In genomic region chr2:219684721-219685689, GRCh38 we compare ENCODE assay signal across 8 cellular contexts. TPM values are rescaled to one million over a fixed set of nuclear protein-coding genes. Genes with fewer than 3 reads are reported as not detected.
A peak's percentile ranks its signal among the peaks of the same experiment; 100 is the strongest.
DNase-seq lines count a peak whose midpoint lies in the region; ATAC-seq, FAIRE-seq and TF ChIP-seq lines count a peak whose summit lies in the region.

No MANE protein-coding gene starts in this region.

- peak; percentile 99 for ATAC-seq in GM21526 (IDR thresholded peaks at IDR 0.05; ENCODE audit: low FRiP score, unreplicated experiment)
- ATAC-seq in RWPE2 (ENCODE audit: low read depth) = peak; percentile 90
- ATAC-seq in K562 = peak; percentile 95

- no peaks in the 10 kb centered on the region for H3K27me3 ChIP-seq in RWPE2 (ENCODE audit: insufficient read depth, poor library complexity, severe bottlenecking)
- no peaks in the 10 kb centered on the region for H3K27me3 ChIP-seq in K562 (ENCODE audit: control insufficient read depth in 2 of 2, insufficient read depth in 2 of 2, low read length in 2 of 2)
- H3K27me3 ChIP-seq in kidney epithelial cell (ENCODE audit: control insufficient read depth, insufficient read depth, low read length) = no peaks in the 10 kb centered on the region

- TF ChIP-seq RAD21 in K562 (CRISPR knock-in tag; conservative IDR thresholded peaks at IDR 0.05 in 1 of 2, IDR thresholded peaks at IDR 0.05 in 1 of 2) = no peak

- CTCF ChIA-PET in K562 (lab: Yijun Ruan, JAX; ENCODE audit: low intra/inter-chr PET ratio) = no interaction called here

- peak; percentile 83 for FAIRE-seq in K562 (lab: Jason Lieb, UNC)

- POLR2A ChIA-PET in K562 (lab: Yijun Ruan, JAX) = no interaction called here

- H3K36me3 ChIP-seq in RWPE2 (ENCODE audit: low read depth) (no peaks in the 10 kb centered on the region), K562 (ENCODE audit: control insufficient read depth, insufficient read depth, low read length) (no peaks in the 10 kb centered on the region), kidney epithelial cell (ENCODE audit: control insufficient read depth, insufficient read depth, low read length) (no peaks in the 10 kb centered on the region)

- DNase-seq in DMS53 (lab: John Stamatoyannopoulos, UW) (peak; percentile 90), HT1080 (ENCODE audit: low read depth) (peak; percentile 84), RWPE2 (ENCODE audit: low spot score) (peak; percentile 94), K562 (ENCODE audit: extremely low read depth in 1 of 4, low spot score in 3 of 4) (peak; percentile 49 to 73 (median 56)), kidney epithelial cell (ENCODE audit: low read depth) (no peak), activated gamma-delta T cell (lab: John Stamatoyannopoulos, UW) (no peak)
- DNase-seq in stimulated activated CD4-positive, alpha-beta T cell treated with anti-CD3 and anti-CD28 coated beads, Interleukin-4, amount 100 ng/mL, for 4 hours = peak; percentile 47 to 63

- TF ChIP-seq POLR2A in K562 (conservative IDR thresholded peaks at IDR 0.05) = peak; percentile 66

- H3K27ac ChIP-seq in RWPE2 (ENCODE audit: poor library complexity, severe bottlenecking) (peak overlapping the region; percentile 95), K562 (ENCODE audit: extremely low read depth, low read depth, low read length) (no peak overlapping the region; the same call in 2 of the 3 replicates)

- WGBS in K562 (ENCODE audit: insufficient coverage, low coverage, missing lambda C conversion rate) = 18% methylated on average over 16 of the region's 18 CpGs

- peaks cover 55% of the 10 kb centered on the region for H3K4me1 ChIP-seq in RWPE2 (ENCODE audit: insufficient read depth, poor library complexity, severe bottlenecking)
- peaks cover 5% of the 10 kb centered on the region in 2 experiments; a peak in 3 of 5 replicates for H3K4me1 ChIP-seq in K562 (replicated peaks in 1 of 2; ENCODE audit: control insufficient read depth in 2 of 2, insufficient read depth in 2 of 2, low read length in 2 of 2)

- H3K4me3 ChIP-seq in RWPE2 (ENCODE audit: severe bottlenecking) (peak overlapping the region; percentile 47), K562 (peak overlapping the region; percentile 32), kidney epithelial cell (ENCODE audit: low read depth, low read length) (peak overlapping the region; percentile 34)

- in situ Hi-C loops in K562 (cut with MboI) = loop anchor here (5.0 kb wide), 1 partner anchor 38 kb away; no protein-coding TSS in a partner anchor

- no peaks in the 10 kb centered on the region for H3K9me3 ChIP-seq in RWPE2 (ENCODE audit: severe bottlenecking)
- H3K9me3 ChIP-seq in K562 (replicated peaks; ENCODE audit: control insufficient read depth, insufficient read depth, low read depth, low read length) = no peaks in the 10 kb centered on the region

- H2AFZ ChIP-seq in K562 (ENCODE audit: low read depth, low read length) = peak overlapping the region; percentile 95

- TSS peak; percentile 59 for BruUV-seq in K562 (replicated peaks; lab: Mats Ljungman, UMichigan)

- no peaks in the 10 kb centered on the region for H3K9me1 ChIP-seq in K562 (ENCODE audit: control insufficient read depth, insufficient read depth, low read length)

- intact Hi-C loops in K562 (cut with micrococcal nuclease) = no loop called here

- TF ChIP-seq CTCF in RWPE2 (IDR thresholded peaks at IDR 0.05; ENCODE audit: poor library complexity, severe bottlenecking) = no peak
- no peak for TF ChIP-seq CTCF in K562 (IDR thresholded peaks at IDR 0.05 in 2 of 3, conservative IDR thresholded peaks at IDR 0.05 in 1 of 3; ENCODE audit: insufficient read depth in 2 of 3, low read depth in 1 of 3, low read length in 3 of 3)
- TF ChIP-seq CTCF in kidney epithelial cell (IDR thresholded peaks at IDR 0.05; ENCODE audit: insufficient read depth, low read length, poor library complexity, severe bottlenecking) = no peak

- H3K79me2 ChIP-seq in K562 (ENCODE audit: control insufficient read depth, insufficient read depth, low read length) = no peaks in the 10 kb centered on the region

- no peaks in the 10 kb centered on the region for H4K20me1 ChIP-seq in K562 (replicated peaks; ENCODE audit: control insufficient read depth, insufficient read depth, low read length)

- peak overlapping the region; percentile 34 to 66; a peak in 2 of 4 replicates for H3K9ac ChIP-seq in K562 (ENCODE audit: insufficient read depth in 1 of 2, low read depth in 2 of 2, low read length in 2 of 2)

- TF ChIP-seq EP300 in K562 (IDR thresholded peaks at IDR 0.05; ENCODE audit: low read length) = no peak

- H3K4me2 ChIP-seq in K562 (ENCODE audit: insufficient read depth, low read length) = peak overlapping the region; percentile 78

TF ChIP-seq in K562, 482 proteins besides CTCF, POLR2A, EP300 and RAD21 (continues in another document):
- TF ChIP-seq ZBTB33 (CRISPR knock-in tag; IDR thresholded peaks at IDR 0.05) = 0 out of 2 replicates have a peak, but pooled peaks have one; percentile 37
- no peak for TF ChIP-seq ZNF512 (tag; IDR thresholded peaks at IDR 0.05)
- TF ChIP-seq POLR2AphosphoS5 (IDR thresholded peaks at IDR 0.05; ENCODE audit: control insufficient read depth, insufficient read depth, low read depth, low read length) = peak; percentile 61

RNA-seq across cellular contexts. Expression of gene SLC4A3, which starts 57.6 kb away (rescaled TPM):
- total RNA-seq in HT1080 (2014; rRNA removed; shearing (Covaris generic)) = 5.8 and 7.9 TPM in 2 replicates
- polyA plus RNA-seq in HT1080 (2015; cell fraction: cytosol; rRNA removed) = 5.5 and 6.6 TPM in 2 replicates
- 20.6 and 25.5 TPM in 2 replicates for polyA plus RNA-seq in HT1080 (2015; cell fraction: nucleus; rRNA removed)
- total RNA-seq in K562 (2011; cell fraction: chromatin; rRNA removed; ENCODE audit: low replicate concordance) = 0.28 and 2.2 TPM in 2 replicates
- 0.53 and 1.0 TPM in 2 replicates for total RNA-seq in K562 (2011; cell fraction: nucleolus; rRNA removed)
- 0.53 and 0.59 TPM in 2 replicates for total RNA-seq in K562 (2011; cell fraction: nucleoplasm; rRNA removed)
- total RNA-seq in K562 (2014; rRNA removed) (not detected in 2 replicates), K562 (2014; rRNA removed; fragmentation: Illumina TruSeq; extraction: Trizol) (not detected in 2 replicates), K562 (2015; rRNA removed; fragmentation: Illumina TruSeq; extraction: Trizol) (0.04 TPM in 1 of 2 replicates, not detected in the other), K562 (2021) (0.04 and 0.31 TPM in 2 replicates), kidney epithelial cell (11.6 TPM in 2 replicates)
- polyA plus RNA-seq in K562 (2011; rRNA removed) (0.26 and 0.76 TPM in 2 replicates), K562 (2014; fragmentation: Illumina TruSeq; extraction: Trizol) (0.04 TPM in 1 of 2 replicates, not detected in the other), K562 (2014; fragmentation: Nextera tagmentation; extraction: Ambion mirVana) (not detected), K562 (2014; rRNA removed) (0.05 and 0.11 TPM in 2 replicates)
- polyA plus RNA-seq in K562 (2011; cell fraction: cytosol; rRNA removed) = 0.39 and 0.62 TPM in 2 replicates
- 3.3 and 5.9 TPM in 2 replicates for polyA plus RNA-seq in K562 (2011; cell fraction: nucleus; rRNA removed)
- 0.08 and 0.17 TPM in 2 replicates for polyA plus RNA-seq in K562 (2012)
- not detected in 2 replicates for polyA minus RNA-seq in K562 (2011; rRNA and poly(A)+ RNA removed)
- not detected in 2 replicates for polyA minus RNA-seq in K562 (2011; cell fraction: cytosol; rRNA and poly(A)+ RNA removed)
- 1.1 and 2.2 TPM in 2 replicates for polyA minus RNA-seq in K562 (2011; cell fraction: nucleus; rRNA and poly(A)+ RNA removed)

Comparison
In these comparisons a context has a peak if more than half of its experiments do, and no peak if none do; other contexts are left out.
1. DNase-seq: peak in DMS53 (single experiment), HT1080 (single experiment), RWPE2 (single experiment), K562 (4 of 4) and stimulated activated CD4-positive, alpha-beta T cell treated with anti-CD3 and anti-CD28 coated beads, Interleukin-4, amount 100 ng/mL, for 4 hours (2 of 2); none in kidney epithelial cell (single experiment) and activated gamma-delta T cell (single experiment).
2. Peak in every context shown above with its lines, with median percentiles within 50 percentile points of each other: ATAC-seq and H3K4me3 ChIP-seq.